In the genomic region with DNA sequence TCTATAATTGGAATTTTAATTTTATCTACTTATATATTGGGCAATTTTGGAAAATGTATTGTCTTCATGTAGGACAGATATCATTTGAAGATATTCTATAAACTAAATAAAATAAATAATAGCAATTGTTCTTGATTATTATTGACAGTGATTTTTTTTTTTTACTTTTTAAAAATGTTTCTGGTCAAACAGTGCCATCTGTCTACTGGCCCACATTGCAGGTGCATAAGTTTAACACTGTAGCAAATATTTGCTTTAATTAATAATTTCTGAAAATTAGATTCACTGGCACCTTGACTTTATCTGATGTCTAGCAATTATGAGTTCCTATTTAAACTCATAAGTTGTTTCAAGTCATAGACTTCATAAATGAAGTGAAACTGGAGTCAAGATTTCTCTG, we compare ENCODE assay signal across 16 cellular contexts. TPM values are rescaled to one million over a fixed set of nuclear protein-coding genes. Genes with fewer than 3 reads are reported as not detected.
DNase-seq lines count a peak whose midpoint lies in the region; ATAC-seq and TF ChIP-seq lines count a peak whose summit lies in the region.
"Had no signal": no experiment of that assay in that cellular context is flagged by ENCODE, and none has a peak within 500 bp of the region (broad histone marks: within the 10 kb centered on the region; RNA-seq: fewer than 3 reads in every experiment).

No MANE protein-coding gene starts in this region.

- intact Hi-C loops in adrenal gland (cut with DNase I): loop anchor here in 1 of 2 donors (10.0 kb wide), 1 partner anchor 149 kb away; no protein-coding TSS in a partner anchor

- H3K9me3 ChIP-seq in adrenal gland (replicated peaks in 1 of 3): no peaks in the 10 kb centered on the region

- DNase-seq in DMS53 (lab: John Stamatoyannopoulos, UW) (peak; percentile 11), DMS53 treated with DMSO at 0.1 percent for 48 hours (lab: John Stamatoyannopoulos, UW; ENCODE audit: unreplicated experiment) (no peak), adrenal gland (no peak), epithelial cell of proximal tubule (ENCODE audit: low read depth) (no peak), SIG-M5 (lab: John Stamatoyannopoulos, UW) (no peak)
- DNase-seq in activated naive CD4-positive, alpha-beta T cell treated with anti-CD3 and anti-CD28 coated beads, Interleukin-2, amount 50 U/mL, for 16 hours: no peak
- DNase-seq: 8988T, COR-L47, GM23248, IMR-90, NCI-H1436 treated with DMSO at 0.1 percent for 48 hours, NCI-H226, NCI-H526 treated with DMSO at 0.1 percent for 48 hours had no signal

- H3K36me3 ChIP-seq in adrenal gland (replicated peaks in 1 of 2): no peaks in the 10 kb centered on the region

- TF ChIP-seq CTCF in adrenal gland (IDR thresholded peaks at IDR 0.05) (peak in 4 of 6 experiments; percentile 10 to 30 (median 20)), epithelial cell of proximal tubule (conservative IDR thresholded peaks at IDR 0.05; ENCODE audit: low read depth, low read length) (peak; percentile 15)

- no peaks in the 10 kb centered on the region for H3K27me3 ChIP-seq in adrenal gland

- H3K27ac ChIP-seq in adrenal gland: no peak overlapping the region
- H3K27ac ChIP-seq: GM23248, SK-N-MC had no signal

- no peak overlapping the region for H3K4me3 ChIP-seq in adrenal gland
- H3K4me3 ChIP-seq in epithelial cell of proximal tubule (ENCODE audit: low read depth, low read length): no peak overlapping the region
- H3K4me3 ChIP-seq: GM23248, SK-N-MC had no signal

- ATAC-seq in GM18907 (IDR thresholded peaks at IDR 0.05; ENCODE audit: unreplicated experiment): no peak
- ATAC-seq in GM21423 (IDR thresholded peaks at IDR 0.05; ENCODE audit: unreplicated experiment): no peak

- TF ChIP-seq POLR2A in adrenal gland (IDR thresholded peaks at IDR 0.05): no peak

- H3K4me1 ChIP-seq in adrenal gland (replicated peaks in 1 of 2): no peaks in the 10 kb centered on the region

RNA-seq across cellular contexts. Expression of a gene that starts 41.1 kb away (rescaled TPM):
- 10 to 100 TPM; 27.4 to 56.6 (median 39.2) TPM for total RNA-seq in adrenal gland
- polyA plus RNA-seq in adrenal gland: 10 to 100 TPM in 2 of 3 donors, 1 to 10 TPM in 1; 7.6 to 36.1 (median 17.9) TPM
- total RNA-seq in epithelial cell of proximal tubule: 31.0 and 39.4 TPM in 2 replicates
